Comparison of ENCODE assay signal across 22 cellular contexts in genomic region chr20:63546686-63547483, GRCh38. TPM values are rescaled to one million over a fixed set of nuclear protein-coding genes. Genes with fewer than 3 reads are reported as not detected.
DNase-seq lines count a peak whose midpoint lies in the region; ATAC-seq, FAIRE-seq and TF ChIP-seq lines count a peak whose summit lies in the region.
"Had no signal": no experiment of that assay in that cellular context is flagged by ENCODE, and none has a peak within 500 bp of the region (broad histone marks: within the 10 kb centered on the region; RNA-seq: fewer than 3 reads in every experiment).

No MANE protein-coding gene starts in this region.

- intact Hi-C loops in K562 (cut with micrococcal nuclease) = no loop called here

- no peaks in the 10 kb centered on the region for H3K79me2 ChIP-seq in K562 (ENCODE audit: control insufficient read depth, insufficient read depth, low read length)

- no peak for FAIRE-seq in K562 (lab: Jason Lieb, UNC)
- FAIRE-seq: G401.6 had no signal

- CTCF ChIA-PET in HEK293 (lab: Yijun Ruan, JAX) = interaction anchor here (0.6 to 1.3 kb wide), 2 partner anchors 9 to 69 kb away, joined by 3 to 4 read pairs; no protein-coding TSS in a partner anchor
- CTCF ChIA-PET in K562 (lab: Yijun Ruan, JAX; ENCODE audit: low intra/inter-chr PET ratio) = no interaction called here

- H3K9me3 ChIP-seq in HEK293 (ENCODE audit: control insufficient read depth, insufficient read depth, low read depth, low read length) (no peaks in the 10 kb centered on the region), K562 (replicated peaks; ENCODE audit: control insufficient read depth, insufficient read depth, low read depth, low read length) (no peaks in the 10 kb centered on the region)
- H3K9me3 ChIP-seq: BE2C, SJSA1 had no signal

- H4K20me1 ChIP-seq in K562 (replicated peaks; ENCODE audit: control insufficient read depth, insufficient read depth, low read length) = no peaks in the 10 kb centered on the region

- peak; percentile 13; the same call in 2 of the 3 replicates for ATAC-seq in K562

- no peaks in the 10 kb centered on the region for H3K9me1 ChIP-seq in K562 (ENCODE audit: control insufficient read depth, insufficient read depth, low read length)

- H3K4me1 ChIP-seq in HEK293 (ENCODE audit: control insufficient read depth, insufficient read depth, low read length) = no peaks in the 10 kb centered on the region
- peaks cover 0 to 69% of the 10 kb centered on the region in 2 experiments; a peak in 3 of 5 replicates for H3K4me1 ChIP-seq in K562 (replicated peaks in 1 of 2; ENCODE audit: control insufficient read depth in 2 of 2, insufficient read depth in 2 of 2, low read length in 2 of 2)
- H3K4me1 ChIP-seq: BE2C, SJSA1 had no signal

- BruUV-seq in K562 (replicated peaks; lab: Mats Ljungman, UMichigan) = no TSS peak

- POLR2A ChIA-PET in HEK293 (lab: Yijun Ruan, JAX) = interaction anchor here (1.1 to 1.6 kb wide), 2 partner anchors 22 to 26 kb away, joined by 3 to 7 read pairs; partner anchors contain the start of gene PPDPF
- POLR2A ChIA-PET in K562 (lab: Yijun Ruan, JAX) = interaction anchor here (0.7 to 1.5 kb wide), 4 partner anchors 8 to 148 kb away, joined by 3 to 5 read pairs (median 3); partner anchors contain the start of gene PPDPF

- peaks cover 0 to 38% of the 10 kb centered on the region in 2 experiments; a peak in 4 of 5 replicates for H3K27me3 ChIP-seq in K562 (ENCODE audit: control insufficient read depth in 2 of 2, insufficient read depth in 2 of 2, low read length in 2 of 2)
- H3K27me3 ChIP-seq: BE2C had no signal

- TF ChIP-seq POLR2A in K562 (conservative IDR thresholded peaks at IDR 0.05) = no peak

- WGBS in K562 (ENCODE audit: insufficient coverage, low coverage, missing lambda C conversion rate) = 20% methylated on average over 42 of the region's 49 CpGs

- peak overlapping the region in 1 of 2 experiments; percentile 35; a peak in 1 of 4 replicates for H3K9ac ChIP-seq in K562 (ENCODE audit: insufficient read depth in 1 of 2, low read depth in 2 of 2, low read length in 2 of 2)

- DNase-seq in NCI-H146 (lab: John Stamatoyannopoulos, UW) (peak; percentile 94), K562 (ENCODE audit: extremely low read depth in 1 of 4, low spot score in 3 of 4) (no peak), NCI-H748 treated with DMSO at 0.1 percent for 48 hours (lab: John Stamatoyannopoulos, UW) (no peak), Kasumi-1 (lab: John Stamatoyannopoulos, UW) (no peak)
- no peak for DNase-seq in stimulated activated CD4-positive, alpha-beta T cell treated with anti-CD3 and anti-CD28 coated beads, Interleukin-15, amount 100 ng/mL, for 24 hours
- DNase-seq: BE2C; CD4-positive, alpha-beta T cell; DND-41; HCEC 1CT; KG1; NCI-H1048; NCI-H1694 treated with DMSO at 0.1 percent for 48 hours; NCI-H2107; NCI-H345; NCI-H526; NK-92 treated with Interleukin-12 subunit alpha and Interleukin-12 subunit beta, amount 100 ng/mL, for 24 hours; OCI-M1; T-helper 2 cell had no signal

- H3K27ac ChIP-seq in HEK293 (ENCODE audit: extremely low read depth, low read depth, low read length) (no peak overlapping the region), K562 (ENCODE audit: extremely low read depth, low read depth, low read length) (no peak overlapping the region)
- H3K27ac ChIP-seq: SJSA1 had no signal

- no peak for TF ChIP-seq EP300 in K562 (IDR thresholded peaks at IDR 0.05; ENCODE audit: low read length)

- no peak for TF ChIP-seq CTCF in HEK293 (tag by site-specific recombination; IDR thresholded peaks at IDR 0.05)
- TF ChIP-seq CTCF in K562 (IDR thresholded peaks at IDR 0.05 in 2 of 3, conservative IDR thresholded peaks at IDR 0.05 in 1 of 3; ENCODE audit: insufficient read depth in 2 of 3, low read depth in 1 of 3, low read length in 3 of 3) = no peak

- no peak for TF ChIP-seq RAD21 in K562 (CRISPR knock-in tag; conservative IDR thresholded peaks at IDR 0.05 in 1 of 2, IDR thresholded peaks at IDR 0.05 in 1 of 2)

- in situ Hi-C loops in K562 (cut with MboI) = no loop called here

- H3K36me3 ChIP-seq in HEK293 (ENCODE audit: control insufficient read depth in 2 of 2, insufficient read depth in 1 of 2, low read length in 2 of 2) (no peaks in the 10 kb centered on the region), K562 (ENCODE audit: control insufficient read depth, insufficient read depth, low read length) (no peaks in the 10 kb centered on the region)
- H3K36me3 ChIP-seq: BE2C, SJSA1 had no signal

- H3K4me3 ChIP-seq in HEK293 (ENCODE audit: low read depth, low read length) (no peak overlapping the region), K562 (no peak overlapping the region)
- H3K4me3 ChIP-seq: SJSA1 had no signal

- no peak overlapping the region; the same call in 1 of the 2 replicates for H2AFZ ChIP-seq in K562 (ENCODE audit: low read depth, low read length)

- no peak overlapping the region for H3K4me2 ChIP-seq in K562 (ENCODE audit: insufficient read depth, low read length)

RNA-seq across cellular contexts. Expression of gene SRMS, which starts 0.7 kb away (rescaled TPM):
- not detected in 2 replicates for total RNA-seq in K562 (2011; cell fraction: chromatin; rRNA removed; ENCODE audit: low replicate concordance)
- total RNA-seq in K562 (2011; cell fraction: nucleolus; rRNA removed) = 0.17 TPM in 1 of 2 replicates, not detected in the other
- not detected in 2 replicates for total RNA-seq in K562 (2011; cell fraction: nucleoplasm; rRNA removed)
- not detected in 2 replicates for total RNA-seq in K562 (2014; rRNA removed)
- not detected in 2 replicates for total RNA-seq in K562 (2014; rRNA removed; fragmentation: Illumina TruSeq; extraction: Trizol)
- not detected in 2 replicates for total RNA-seq in K562 (2015; rRNA removed; fragmentation: Illumina TruSeq; extraction: Trizol)
- total RNA-seq in K562 (2021) = not detected in 2 replicates
- polyA plus RNA-seq in K562 (2011; rRNA removed) = 0.04 and 0.07 TPM in 2 replicates
- polyA plus RNA-seq in K562 (2011; cell fraction: cytosol; rRNA removed) = 0.03 and 0.07 TPM in 2 replicates
- polyA plus RNA-seq in K562 (2011; cell fraction: nucleus; rRNA removed) = 0.13 and 0.21 TPM in 2 replicates
- polyA plus RNA-seq in K562 (2012) = 0.05 TPM in 1 of 2 replicates, not detected in the other
- not detected in 2 replicates for polyA plus RNA-seq in K562 (2014; fragmentation: Illumina TruSeq; extraction: Trizol)
- not detected for polyA plus RNA-seq in K562 (2014; fragmentation: Nextera tagmentation; extraction: Ambion mirVana)
- polyA plus RNA-seq in K562 (2014; rRNA removed) = not detected in 2 replicates
- not detected in 2 replicates for polyA minus RNA-seq in K562 (2011; rRNA and poly(A)+ RNA removed)
- polyA minus RNA-seq in K562 (2011; cell fraction: cytosol; rRNA and poly(A)+ RNA removed) = not detected in 2 replicates
- not detected in 2 replicates for polyA minus RNA-seq in K562 (2011; cell fraction: nucleus; rRNA and poly(A)+ RNA removed)
- total RNA-seq: CD4-positive, alpha-beta T cell; RPMI7951; SJSA1 had no signal

RNA-seq across cellular contexts. Expression of gene FNDC11, which starts 7.1 kb away (rescaled TPM):
- total RNA-seq in K562 (2011; cell fraction: chromatin; rRNA removed; ENCODE audit: low replicate concordance) = 1.1 and 6.2 TPM in 2 replicates
- total RNA-seq in K562 (2011; cell fraction: nucleolus; rRNA removed) = 5.0 and 5.5 TPM in 2 replicates
- 1.8 and 2.2 TPM in 2 replicates for total RNA-seq in K562 (2011; cell fraction: nucleoplasm; rRNA removed)
- 0.64 and 0.65 TPM in 2 replicates for total RNA-seq in K562 (2014; rRNA removed)
- total RNA-seq in K562 (2014; rRNA removed; fragmentation: Illumina TruSeq; extraction: Trizol) = 0.06 TPM in 1 of 2 replicates, not detected in the other
- 0.14 and 0.23 TPM in 2 replicates for total RNA-seq in K562 (2015; rRNA removed; fragmentation: Illumina TruSeq; extraction: Trizol)
- total RNA-seq in K562 (2021) = 0.74 and 0.89 TPM in 2 replicates
- 1.2 TPM in 2 replicates for polyA plus RNA-seq in K562 (2011; rRNA removed)
- polyA plus RNA-seq in K562 (2011; cell fraction: cytosol; rRNA removed) = 1.9 and 6.4 TPM in 2 replicates
- polyA plus RNA-seq in K562 (2011; cell fraction: nucleus; rRNA removed) = 5.8 and 19.1 TPM in 2 replicates
- 0.94 and 1.1 TPM in 2 replicates for polyA plus RNA-seq in K562 (2012)
- polyA plus RNA-seq in K562 (2014; fragmentation: Illumina TruSeq; extraction: Trizol) = 0.15 and 0.39 TPM in 2 replicates
- polyA plus RNA-seq in K562 (2014; fragmentation: Nextera tagmentation; extraction: Ambion mirVana) = under 1 TPM in 1 of 2 experiments, not detected in 1; 0.08 TPM
- 1.2 and 2.3 TPM in 2 replicates for polyA plus RNA-seq in K562 (2014; rRNA removed)
- 0.45 and 0.56 TPM in 2 replicates for polyA minus RNA-seq in K562 (2011; rRNA and poly(A)+ RNA removed)
- 0.46 and 1.3 TPM in 2 replicates for polyA minus RNA-seq in K562 (2011; cell fraction: cytosol; rRNA and poly(A)+ RNA removed)
- polyA minus RNA-seq in K562 (2011; cell fraction: nucleus; rRNA and poly(A)+ RNA removed) = 1.6 and 3.9 TPM in 2 replicates

RNA-seq across cellular contexts. Expression of gene PTK6, which starts 9.7 kb away (rescaled TPM):
- total RNA-seq in K562 (2011; cell fraction: chromatin; rRNA removed; ENCODE audit: low replicate concordance) = not detected in 2 replicates
- not detected in 2 replicates for total RNA-seq in K562 (2011; cell fraction: nucleolus; rRNA removed)
- not detected in 2 replicates for total RNA-seq in K562 (2011; cell fraction: nucleoplasm; rRNA removed)
- not detected in 2 replicates for total RNA-seq in K562 (2014; rRNA removed)
- total RNA-seq in K562 (2014; rRNA removed; fragmentation: Illumina TruSeq; extraction: Trizol) = not detected in 2 replicates
- total RNA-seq in K562 (2015; rRNA removed; fragmentation: Illumina TruSeq; extraction: Trizol) = not detected in 2 replicates
- not detected in 2 replicates for total RNA-seq in K562 (2021)
- polyA plus RNA-seq in K562 (2011; rRNA removed) = not detected in 2 replicates
- 0.03 TPM in 1 of 2 replicates, not detected in the other for polyA plus RNA-seq in K562 (2011; cell fraction: cytosol; rRNA removed)
- not detected in 2 replicates for polyA plus RNA-seq in K562 (2011; cell fraction: nucleus; rRNA removed)
- polyA plus RNA-seq in K562 (2012) = 0.11 TPM in 1 of 2 replicates, not detected in the other
- not detected in 2 replicates for polyA plus RNA-seq in K562 (2014; fragmentation: Illumina TruSeq; extraction: Trizol)
- polyA plus RNA-seq in K562 (2014; fragmentation: Nextera tagmentation; extraction: Ambion mirVana) = not detected
- 0.07 TPM in 1 of 2 replicates, not detected in the other for polyA plus RNA-seq in K562 (2014; rRNA removed)
- polyA minus RNA-seq in K562 (2011; rRNA and poly(A)+ RNA removed) = not detected in 2 replicates
- not detected in 2 replicates for polyA minus RNA-seq in K562 (2011; cell fraction: cytosol; rRNA and poly(A)+ RNA removed)
- polyA minus RNA-seq in K562 (2011; cell fraction: nucleus; rRNA and poly(A)+ RNA removed) = not detected in 2 replicates
- total RNA-seq: SJSA1 had no signal

RNA-seq across cellular contexts. Expression of gene PPDPF, which starts 26.3 kb away (rescaled TPM):
- total RNA-seq in K562 (2011; cell fraction: chromatin; rRNA removed; ENCODE audit: low replicate concordance) = 8.8 and 25.0 TPM in 2 replicates
- 34.9 and 37.0 TPM in 2 replicates for total RNA-seq in K562 (2011; cell fraction: nucleolus; rRNA removed)
- 25.6 and 28.6 TPM in 2 replicates for total RNA-seq in K562 (2011; cell fraction: nucleoplasm; rRNA removed)
- total RNA-seq in K562 (2014; rRNA removed) (73.9 and 86.1 TPM in 2 replicates), K562 (2014; rRNA removed; fragmentation: Illumina TruSeq; extraction: Trizol) (2.3 and 4.5 TPM in 2 replicates), K562 (2015; rRNA removed; fragmentation: Illumina TruSeq; extraction: Trizol) (10.5 and 16.6 TPM in 2 replicates), K562 (2021) (220 and 233 TPM in 2 replicates)
- polyA plus RNA-seq in K562 (2011; rRNA removed) (4.5 and 9.8 TPM in 2 replicates), K562 (2014; fragmentation: Illumina TruSeq; extraction: Trizol) (11.2 and 59.1 TPM in 2 replicates), K562 (2014; fragmentation: Nextera tagmentation; extraction: Ambion mirVana) (under 1 TPM; 0.77 to 0.85 TPM), K562 (2014; rRNA removed) (98.3 and 99.6 TPM in 2 replicates)
- polyA plus RNA-seq in K562 (2011; cell fraction: cytosol; rRNA removed) = 17.2 and 51.6 TPM in 2 replicates
- 34.4 and 40.3 TPM in 2 replicates for polyA plus RNA-seq in K562 (2011; cell fraction: nucleus; rRNA removed)
- 125 and 320 TPM in 2 replicates for polyA plus RNA-seq in K562 (2012)
- polyA minus RNA-seq in K562 (2011; rRNA and poly(A)+ RNA removed) = 0.95 and 2.2 TPM in 2 replicates
- polyA minus RNA-seq in K562 (2011; cell fraction: cytosol; rRNA and poly(A)+ RNA removed) = 82.0 and 193 TPM in 2 replicates
- polyA minus RNA-seq in K562 (2011; cell fraction: nucleus; rRNA and poly(A)+ RNA removed) = 25.2 and 33.4 TPM in 2 replicates

RNA-seq across cellular contexts. Expression of gene HELZ2, which starts 27.2 kb away (rescaled TPM):
- total RNA-seq in K562 (2011; cell fraction: chromatin; rRNA removed; ENCODE audit: low replicate concordance) = 12.0 and 57.7 TPM in 2 replicates
- total RNA-seq in K562 (2011; cell fraction: nucleolus; rRNA removed) = 46.8 and 60.9 TPM in 2 replicates
- 17.9 and 18.1 TPM in 2 replicates for total RNA-seq in K562 (2011; cell fraction: nucleoplasm; rRNA removed)
- total RNA-seq in K562 (2014; rRNA removed) (5.0 and 5.9 TPM in 2 replicates), K562 (2014; rRNA removed; fragmentation: Illumina TruSeq; extraction: Trizol) (0.26 and 0.69 TPM in 2 replicates), K562 (2015; rRNA removed; fragmentation: Illumina TruSeq; extraction: Trizol) (2.4 and 3.5 TPM in 2 replicates), K562 (2021) (7.8 and 9.1 TPM in 2 replicates)
- polyA plus RNA-seq in K562 (2011; rRNA removed) (3.3 and 3.5 TPM in 2 replicates), K562 (2014; fragmentation: Illumina TruSeq; extraction: Trizol) (2.3 and 3.5 TPM in 2 replicates), K562 (2014; fragmentation: Nextera tagmentation; extraction: Ambion mirVana) (under 1 TPM in 1 of 2 experiments, not detected in 1; 0.03 TPM), K562 (2014; rRNA removed) (2.8 and 5.0 TPM in 2 replicates)
- polyA plus RNA-seq in K562 (2011; cell fraction: cytosol; rRNA removed) = 1.7 and 5.6 TPM in 2 replicates
- 8.9 and 19.2 TPM in 2 replicates for polyA plus RNA-seq in K562 (2011; cell fraction: nucleus; rRNA removed)
- 4.9 and 15.0 TPM in 2 replicates for polyA plus RNA-seq in K562 (2012)
- 2.3 and 6.2 TPM in 2 replicates for polyA minus RNA-seq in K562 (2011; rRNA and poly(A)+ RNA removed)
- polyA minus RNA-seq in K562 (2011; cell fraction: cytosol; rRNA and poly(A)+ RNA removed) = 7.4 and 13.1 TPM in 2 replicates
- 15.1 and 18.3 TPM in 2 replicates for polyA minus RNA-seq in K562 (2011; cell fraction: nucleus; rRNA and poly(A)+ RNA removed)

Comparison
In these comparisons a context has a peak if more than half of its experiments do, and no peak if none do; other contexts are left out.
1. Of the 44 proteins assayed by ChIP-seq in both K562 and HEK293: peak only in K562: ZNF24; only in HEK293: none; in both: none; in neither: 43.